In genomic region chr6:158764188-158764849, GRCh38 we compare ENCODE assay signal across 14 cellular contexts. TPM values are rescaled to one million over a fixed set of nuclear protein-coding genes. Genes with fewer than 3 reads are reported as not detected.
DNase-seq lines count a peak whose midpoint lies in the region; ATAC-seq, FAIRE-seq and TF ChIP-seq lines count a peak whose summit lies in the region.
"Had no signal": no experiment of that assay in that cellular context is flagged by ENCODE, and none has a peak within 500 bp of the region (broad histone marks: within the 10 kb centered on the region; RNA-seq: fewer than 3 reads in every experiment).

No MANE protein-coding gene starts in this region.

- peak overlapping the region in 2 of 4 donors; percentile 33 to 47 for H3K4me3 Mint-ChIP-seq in CD4-positive, CD25-positive, alpha-beta regulatory T cell
- H3K4me3 Mint-ChIP-seq in activated CD8-positive, alpha-beta T cell treated with anti-CD3 and anti-CD28 coated beads for 36 hours, result no peak overlapping the region
- no peak overlapping the region for H3K4me3 Mint-ChIP-seq in memory B cell

- POLR2A ChIA-PET in activated CD8-positive, alpha-beta T cell treated with anti-CD3 and anti-CD28 coated beads for 36 hours (lab: Charles Lee), result interaction anchor here (0.7 to 3.2 kb wide), 8 partner anchors 8 to 362 kb away, joined by 3 to 14 read pairs (median 4); no protein-coding TSS in a partner anchor
- POLR2A ChIA-PET in A673 (lab: Charles Lee; ENCODE audit: low non-redundant PET), result no interaction called here

- peak overlapping the region in 2 of 3 donors; percentile 65 to 80 for H3K27ac Mint-ChIP-seq in CD4-positive, CD25-positive, alpha-beta regulatory T cell
- H3K27ac Mint-ChIP-seq in activated CD8-positive, alpha-beta T cell treated with anti-CD3 and anti-CD28 coated beads for 36 hours, result peak overlapping the region; percentile 75
- H3K27ac Mint-ChIP-seq in memory B cell, result peak overlapping the region; percentile 42

- H3K27me3 ChIP-seq in CD4-positive, CD25-positive, alpha-beta regulatory T cell (ENCODE audit: control insufficient read depth, insufficient read depth, low read length), result no peaks in the 10 kb centered on the region
- H3K27me3 ChIP-seq in A673 (replicated peaks; ENCODE audit: insufficient read depth, low read depth, low read length, poor library complexity), result no peaks in the 10 kb centered on the region

- TF ChIP-seq POLR2A in GM12892 (IDR thresholded peaks at IDR 0.05; ENCODE audit: low read depth, low read length), result peak; percentile 13; the same call in 1 of the 2 replicates

- peaks cover 0 to 3% (median 0%) of the 10 kb centered on the region in 4 donors for H3K4me1 Mint-ChIP-seq in CD4-positive, CD25-positive, alpha-beta regulatory T cell
- H3K4me1 Mint-ChIP-seq in activated CD8-positive, alpha-beta T cell treated with anti-CD3 and anti-CD28 coated beads for 36 hours (ENCODE audit: low read depth), result peaks cover 6% of the 10 kb centered on the region
- peaks cover 10% of the 10 kb centered on the region for H3K4me1 Mint-ChIP-seq in memory B cell

- no peak overlapping the region for H3K4me3 ChIP-seq in CD4-positive, CD25-positive, alpha-beta regulatory T cell (ENCODE audit: low read depth, low read length)
- no peak overlapping the region for H3K4me3 ChIP-seq in A673 (ENCODE audit: low read depth, low read length, poor library complexity, severe bottlenecking)

- peaks cover 0 to 3% (median 0%) of the 10 kb centered on the region in 7 donors for H3K9me3 Mint-ChIP-seq in CD4-positive, CD25-positive, alpha-beta regulatory T cell
- H3K9me3 Mint-ChIP-seq in activated CD8-positive, alpha-beta T cell treated with anti-CD3 and anti-CD28 coated beads for 36 hours, result no peaks in the 10 kb centered on the region
- peaks cover 2% of the 10 kb centered on the region for H3K9me3 Mint-ChIP-seq in memory B cell

- peak in 1 of 2 donors; percentile 12 for ATAC-seq in CD4-positive, CD25-positive, alpha-beta regulatory T cell (ENCODE audit: low read depth in 2 of 2)
- no peak for ATAC-seq in activated CD8-positive, alpha-beta T cell treated with anti-CD3 and anti-CD28 coated beads for 36 hours
- no peak for ATAC-seq in memory B cell (ENCODE audit: low read depth)

- CTCF ChIA-PET in activated CD8-positive, alpha-beta T cell treated with anti-CD3 and anti-CD28 coated beads for 36 hours (lab: Charles Lee), result interaction anchor here (1.2 kb wide), 1 partner anchor 8 kb away, joined by 4 read pairs; no protein-coding TSS in a partner anchor
- CTCF ChIA-PET in A673 (lab: Charles Lee), result no interaction called here

- no TSS peak for BruUV-seq in A673 (replicated peaks; lab: Mats Ljungman, UMichigan)

- no peak for FAIRE-seq in GM12892 (lab: Jason Lieb, UNC)
- FAIRE-seq: endothelial cell of umbilical vein had no signal

- no peaks in the 10 kb centered on the region for H3K4me1 ChIP-seq in CD4-positive, CD25-positive, alpha-beta regulatory T cell (ENCODE audit: control insufficient read depth, insufficient read depth, low read length, poor library complexity, severe bottlenecking)
- no peaks in the 10 kb centered on the region for H3K4me1 ChIP-seq in A673 (ENCODE audit: insufficient read depth, low read length, poor library complexity, severe bottlenecking)

- H3K27me3 Mint-ChIP-seq in CD4-positive, CD25-positive, alpha-beta regulatory T cell, result no peaks in the 10 kb centered on the region
- H3K27me3 Mint-ChIP-seq in activated CD8-positive, alpha-beta T cell treated with anti-CD3 and anti-CD28 coated beads for 36 hours, result no peaks in the 10 kb centered on the region
- H3K27me3 Mint-ChIP-seq in memory B cell, result no peaks in the 10 kb centered on the region

- peaks cover 66% of the 10 kb centered on the region for H3K36me3 ChIP-seq in CD4-positive, CD25-positive, alpha-beta regulatory T cell (ENCODE audit: control insufficient read depth, insufficient read depth, low read length)
- H3K36me3 ChIP-seq in A673 (ENCODE audit: insufficient read depth, low read length, poor library complexity, severe bottlenecking), result peaks cover 44% of the 10 kb centered on the region

- intact Hi-C loops in activated CD8-positive, alpha-beta T cell treated with anti-CD3 and anti-CD28 coated beads for 36 hours (cut with micrococcal nuclease), result no loop called here
- intact Hi-C loops in A673 (cut with micrococcal nuclease; ENCODE audit: unreplicated experiment), result no loop called here

- peaks cover 54% of the 10 kb centered on the region for H3K36me3 Mint-ChIP-seq in CD4-positive, CD25-positive, alpha-beta regulatory T cell
- H3K36me3 Mint-ChIP-seq in activated CD8-positive, alpha-beta T cell treated with anti-CD3 and anti-CD28 coated beads for 36 hours (ENCODE audit: low read depth), result peaks cover 64% of the 10 kb centered on the region
- peaks cover 29% of the 10 kb centered on the region for H3K36me3 Mint-ChIP-seq in memory B cell

- TF ChIP-seq CTCF in activated CD8-positive, alpha-beta T cell treated with anti-CD3 and anti-CD28 coated beads for 36 hours (IDR thresholded peaks at IDR 0.05), result no peak
- TF ChIP-seq CTCF in A673 (conservative IDR thresholded peaks at IDR 0.05; ENCODE audit: low read depth, low read length), result no peak

- H3K9me3 ChIP-seq in CD4-positive, CD25-positive, alpha-beta regulatory T cell (ENCODE audit: control insufficient read depth in 2 of 2, low read length in 2 of 2), result no peaks in the 10 kb centered on the region
- no peaks in the 10 kb centered on the region for H3K9me3 ChIP-seq in A673 (ENCODE audit: low read depth, low read length, poor library complexity, severe bottlenecking)

- no peak overlapping the region for H3K27ac ChIP-seq in CD4-positive, CD25-positive, alpha-beta regulatory T cell (ENCODE audit: insufficient read depth, low read length, poor library complexity, severe bottlenecking)
- no peak overlapping the region for H3K27ac ChIP-seq in A673 (ENCODE audit: low read depth, low read length, poor library complexity, severe bottlenecking)
- H3K27ac ChIP-seq: KMS-11 had no signal

- DNase-seq in CD4-positive, CD25-positive, alpha-beta regulatory T cell, result no peak
- DNase-seq in GM12892 (ENCODE audit: insufficient read length) (no peak), memory B cell (ENCODE audit: low spot score in 2 of 2) (no peak), AG20443 (ENCODE audit: low spot score) (no peak), NCI-H2029 treated with DMSO at 0.1 percent for 48 hours (lab: John Stamatoyannopoulos, UW) (no peak), A673 (ENCODE audit: low spot score) (no peak), HUDEP-2 (lab: John Stamatoyannopoulos, UW; ENCODE audit: unreplicated experiment in 76 of 76) (no peak)
- DNase-seq in activated CD8-positive, alpha-beta T cell treated with anti-CD3 and anti-CD28 coated beads for 36 hours, result no peak
- DNase-seq: kidney glomerular epithelial cell, NCI-H146, NCI-H526, substantia nigra had no signal

RNA-seq across cellular contexts. Expression of gene EZR, which starts 54.8 kb away (rescaled TPM):
- total RNA-seq in CD4-positive, CD25-positive, alpha-beta regulatory T cell, result 559 TPM
- polyA plus RNA-seq in CD4-positive, CD25-positive, alpha-beta regulatory T cell, result 100 to 1,000 TPM; 310 to 497 (median 365) TPM
- polyA plus RNA-seq in GM12892 (2012; ENCODE audit: missing spikeins), result 137 TPM
- 100 to 1,000 TPM; 199 to 206 TPM for total RNA-seq in activated CD8-positive, alpha-beta T cell treated with anti-CD3 and anti-CD28 coated beads for 36 hours
- 144 and 146 TPM in 2 replicates for total RNA-seq in A673 (2021)
